Comparison of ENCODE assay signal across 8 cellular contexts in the genomic region with DNA sequence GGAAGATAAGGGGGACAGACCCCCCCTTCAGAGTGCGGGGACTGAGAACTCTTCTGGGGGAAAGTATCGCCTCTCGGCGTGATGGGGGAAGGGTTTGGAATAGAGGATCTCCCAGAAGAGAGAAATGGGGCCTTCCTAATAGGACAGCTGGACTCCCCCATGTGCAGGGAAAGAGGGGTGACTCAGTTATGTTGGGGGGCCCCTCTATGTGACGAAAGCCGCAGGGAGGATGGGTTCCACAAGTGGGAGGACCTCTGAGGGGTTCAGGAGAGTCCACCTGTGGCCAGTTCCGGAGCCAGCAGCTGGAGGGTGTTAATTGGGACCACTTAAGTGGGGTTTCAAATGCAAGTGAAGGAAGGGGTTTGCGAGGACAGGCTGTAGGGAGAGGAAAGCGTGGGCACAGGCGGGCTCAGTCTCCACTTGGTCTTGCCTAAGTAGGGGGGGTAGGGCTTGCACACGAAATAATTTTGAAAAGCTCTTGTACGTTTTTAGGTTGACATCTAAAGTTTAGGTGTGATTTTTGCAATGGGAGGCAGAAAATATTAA. TPM values are rescaled to one million over a fixed set of nuclear protein-coding genes. Genes with fewer than 3 reads are reported as not detected.
DNase-seq lines count a peak whose midpoint lies in the region; ATAC-seq, FAIRE-seq and TF ChIP-seq lines count a peak whose summit lies in the region.

No MANE protein-coding gene starts in this region.

- H3K4me1 Mint-ChIP-seq in activated naive CD4-positive, alpha-beta T cell treated with anti-CD3 and anti-CD28 coated beads, Interleukin-2, amount 10 ng/mL, durations not matched to agents 7 days and 5 days = peaks cover 57% of the 10 kb centered on the region

- peaks cover 35% of the 10 kb centered on the region for H3K36me3 Mint-ChIP-seq in activated naive CD4-positive, alpha-beta T cell treated with anti-CD3 and anti-CD28 coated beads, Interleukin-2, amount 10 ng/mL, durations not matched to agents 7 days and 5 days

- H3K27me3 ChIP-seq in SJCRH30 = no peaks in the 10 kb centered on the region
- no peaks in the 10 kb centered on the region for H3K27me3 ChIP-seq in gastroesophageal sphincter
- no peaks in the 10 kb centered on the region for H3K27me3 ChIP-seq in small intestine (ENCODE audit: control insufficient read depth in 2 of 2, insufficient read depth in 2 of 2, low read length in 2 of 2)

- H3K9me3 Mint-ChIP-seq in activated naive CD4-positive, alpha-beta T cell treated with anti-CD3 and anti-CD28 coated beads, Interleukin-2, amount 10 ng/mL, durations not matched to agents 7 days and 5 days = no peaks in the 10 kb centered on the region

- 3 to 23% methylated on average over 7 to 12 of the region's 12 CpGs for WGBS in gastroesophageal sphincter (ENCODE audit: low coverage in 1 of 2), 2 donors
- 2 to 46% (median 16%) methylated on average over 9 to 12 of the region's 12 CpGs for WGBS in small intestine, 3 donors

- no peak for TF ChIP-seq CTCF in gastroesophageal sphincter (IDR thresholded peaks at IDR 0.05)

- TF ChIP-seq POLR2A in gastroesophageal sphincter (IDR thresholded peaks at IDR 0.05) = no peak

- no peaks in the 10 kb centered on the region for H3K4me1 ChIP-seq in SJCRH30
- peaks cover 0 to 15% (median 0%) of the 10 kb centered on the region in 3 donors for H3K4me1 ChIP-seq in gastroesophageal sphincter
- peaks cover 0 to 5% of the 10 kb centered on the region in 2 donors for H3K4me1 ChIP-seq in small intestine (ENCODE audit: control insufficient read depth in 2 of 2, insufficient read depth in 1 of 2, low read depth in 1 of 2, low read length in 1 of 2)

- H3K27ac ChIP-seq in SJCRH30 = peak overlapping the region; percentile 74
- H3K27ac ChIP-seq in gastroesophageal sphincter = peak overlapping the region; percentile 48 to 95 (median 90)
- peak overlapping the region in 1 of 2 donors; percentile 45 for H3K27ac ChIP-seq in small intestine (ENCODE audit: low read depth in 1 of 2, low read length in 1 of 2)

- H3K27ac Mint-ChIP-seq in activated naive CD4-positive, alpha-beta T cell treated with anti-CD3 and anti-CD28 coated beads, Interleukin-2, amount 10 ng/mL, durations not matched to agents 7 days and 5 days = peak overlapping the region; percentile 91

- H3K27me3 Mint-ChIP-seq in activated naive CD4-positive, alpha-beta T cell treated with anti-CD3 and anti-CD28 coated beads, Interleukin-2, amount 10 ng/mL, durations not matched to agents 7 days and 5 days = no peaks in the 10 kb centered on the region

- H3K4me3 ChIP-seq in SJCRH30 (peak overlapping the region; percentile 67), gastroesophageal sphincter (peak overlapping the region; percentile 66 to 80), small intestine (ENCODE audit: low read depth in 1 of 2, low read length in 2 of 2) (peak overlapping the region; percentile 61 to 71)

- H3K36me3 ChIP-seq in SJCRH30 (no peaks in the 10 kb centered on the region), gastroesophageal sphincter (peaks cover 0 to 32% of the 10 kb centered on the region in 2 donors), small intestine (ENCODE audit: control insufficient read depth in 2 of 2, insufficient read depth in 2 of 2, low read length in 2 of 2) (peaks cover 0 to 2% of the 10 kb centered on the region in 2 donors)

- ATAC-seq in gastroesophageal sphincter (no peak), HG03108 (IDR thresholded peaks at IDR 0.05; ENCODE audit: unreplicated experiment) (no peak)

- no peak for DNase-seq in activated naive CD4-positive, alpha-beta T cell treated with anti-CD3 and anti-CD28 coated beads, Interleukin-2, amount 10 ng/mL, durations not matched to agents 7 days and 5 days
- no peak for DNase-seq in activated naive CD4-positive, alpha-beta T cell (lab: John Stamatoyannopoulos, UW)
- no peak for DNase-seq in SJCRH30
- no peak for DNase-seq in small intestine
- DNase-seq in stimulated activated naive CD4-positive, alpha-beta T cell (lab: John Stamatoyannopoulos, UW) = no peak
- no peak for DNase-seq in foreskin melanocyte

- H3K4me3 Mint-ChIP-seq in activated naive CD4-positive, alpha-beta T cell treated with anti-CD3 and anti-CD28 coated beads, Interleukin-2, amount 10 ng/mL, durations not matched to agents 7 days and 5 days = peak overlapping the region; percentile 84

- TF ChIP-seq EP300 in gastroesophageal sphincter (IDR thresholded peaks at IDR 0.05) = no peak

- no peaks in the 10 kb centered on the region for H3K9me3 ChIP-seq in SJCRH30 (replicated peaks)
- no peaks in the 10 kb centered on the region for H3K9me3 ChIP-seq in gastroesophageal sphincter
- no peaks in the 10 kb centered on the region for H3K9me3 ChIP-seq in small intestine (ENCODE audit: control insufficient read depth, low read depth)

- no peak for FAIRE-seq in small intestine (lab: Jason Lieb, UNC)

- CTCF ChIA-PET in activated naive CD4-positive, alpha-beta T cell treated with anti-CD3 and anti-CD28 coated beads, Interleukin-2, amount 10 ng/mL, durations not matched to agents 7 days and 5 days (lab: Charles Lee) = no interaction called here

RNA-seq across cellular contexts. Expression of a gene that starts 0.7 kb away (rescaled TPM):
- total RNA-seq in SJCRH30 (2014; rRNA removed; shearing (Covaris generic)) = 10.2 and 10.5 TPM in 2 replicates
- total RNA-seq in gastroesophageal sphincter = 10 to 100 TPM in 1 of 4 donors, 1 to 10 TPM in 3; 3.4 to 11.7 (median 5.1) TPM
- 1 to 10 TPM; 2.2 to 8.5 (median 4.1) TPM for polyA plus RNA-seq in small intestine

RNA-seq across cellular contexts. Expression of a gene that starts 13.7 kb away (rescaled TPM):
- total RNA-seq in SJCRH30 (2014; rRNA removed; shearing (Covaris generic)) = not detected in 2 replicates
- total RNA-seq in gastroesophageal sphincter = 1 to 10 TPM; 1.6 to 5.4 (median 3.7) TPM
- 1 to 10 TPM; 1.1 to 4.9 (median 4.7) TPM for polyA plus RNA-seq in small intestine
